2 cellular contexts compared by ENCODE assay signal in genomic region chr15:84919268-84919667, GRCh38.
TF ChIP-seq lines count a peak whose summit lies in the region.

No MANE protein-coding gene starts in this region.

TF ChIP-seq in IMR-90, 13 proteins besides CTCF, POLR2A, EP300 and RAD21:
- TF ChIP-seq USF2 (IDR thresholded peaks at IDR 0.05; ENCODE audit: low read depth, low read length) (no peak), MAFK (IDR thresholded peaks at IDR 0.05; ENCODE audit: low read depth, low read length) (no peak), ELK1 (IDR thresholded peaks at IDR 0.05; ENCODE audit: borderline replicate concordance, low read depth, low read length) (no peak), BHLHE40 (IDR thresholded peaks at IDR 0.05; ENCODE audit: low read depth, low read length) (no peak), MAZ (IDR thresholded peaks at IDR 0.05; ENCODE audit: borderline replicate concordance, low read depth, low read length) (no peak), MXI1 (IDR thresholded peaks at IDR 0.05; ENCODE audit: borderline replicate concordance, low read depth, low read length) (no peak), NFE2L2 (IDR thresholded peaks at IDR 0.05; ENCODE audit: low read depth, low read length) (no peak), CHD1 (IDR thresholded peaks at IDR 0.05; ENCODE audit: low read depth, low read length) (no peak), FOS (IDR thresholded peaks at IDR 0.05; ENCODE audit: low read depth, low read length) (no peak), CEBPB (IDR thresholded peaks at IDR 0.05; ENCODE audit: low read depth, low read length) (no peak), RCOR1 (IDR thresholded peaks at IDR 0.05; ENCODE audit: insufficient replicate concordance, low read length) (no peak), SMC3 (IDR thresholded peaks at IDR 0.05; ENCODE audit: low read depth, low read length) (no peak), RFX5 (IDR thresholded peaks at IDR 0.05; ENCODE audit: low read depth, low read length) (no peak)

TF ChIP-seq in K562, 482 proteins besides CTCF, POLR2A, EP300 and RAD21 (continued from another document):
- 0 out of 2 replicates have a peak, but pooled peaks have one; percentile 5 for TF ChIP-seq CBFA2T3 (IDR thresholded peaks at IDR 0.05)
- no peak for TF ChIP-seq HNRNPK (IDR thresholded peaks at IDR 0.05; ENCODE audit: low read depth, low read length, poor library complexity, severe bottlenecking)
- TF ChIP-seq NFIX (CRISPR knock-in tag; IDR thresholded peaks at IDR 0.05; ENCODE audit: low read depth): peak; percentile 68; the same call in 1 of the 2 replicates
- no peak for TF ChIP-seq NCOA1 (IDR thresholded peaks at IDR 0.05; ENCODE audit: low read depth)
- no peak for TF ChIP-seq C11orf30 (IDR thresholded peaks at IDR 0.05; ENCODE audit: low read depth)
- no peak for TF ChIP-seq CHCHD3 (CRISPR knock-in tag; IDR thresholded peaks at IDR 0.05)
